ENCODE assay signal across 1 cellular context in the genomic region with DNA sequence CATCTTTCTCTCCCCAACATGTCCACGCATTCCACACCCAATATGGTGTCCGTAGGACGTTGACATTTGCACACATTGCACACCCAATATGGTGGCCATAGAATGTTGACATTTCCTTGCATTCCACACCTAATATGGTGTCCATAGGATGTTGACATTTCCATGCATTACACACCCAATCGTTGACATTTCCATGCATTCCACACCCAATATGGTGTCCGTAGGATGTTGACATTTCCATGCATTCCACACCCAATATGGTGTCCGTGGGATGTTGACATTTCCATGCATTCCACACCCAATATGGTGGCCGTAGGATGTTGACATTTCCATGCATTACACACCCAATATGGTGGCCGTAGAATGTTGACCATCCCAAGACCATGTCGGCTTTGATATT.
TF ChIP-seq lines count a peak whose summit lies in the region.

No MANE protein-coding gene starts in this region.

TF ChIP-seq in K562, 482 proteins besides CTCF, POLR2A, EP300 and RAD21 (continued from another document and continues in another):
- TF ChIP-seq, protein P1, sequence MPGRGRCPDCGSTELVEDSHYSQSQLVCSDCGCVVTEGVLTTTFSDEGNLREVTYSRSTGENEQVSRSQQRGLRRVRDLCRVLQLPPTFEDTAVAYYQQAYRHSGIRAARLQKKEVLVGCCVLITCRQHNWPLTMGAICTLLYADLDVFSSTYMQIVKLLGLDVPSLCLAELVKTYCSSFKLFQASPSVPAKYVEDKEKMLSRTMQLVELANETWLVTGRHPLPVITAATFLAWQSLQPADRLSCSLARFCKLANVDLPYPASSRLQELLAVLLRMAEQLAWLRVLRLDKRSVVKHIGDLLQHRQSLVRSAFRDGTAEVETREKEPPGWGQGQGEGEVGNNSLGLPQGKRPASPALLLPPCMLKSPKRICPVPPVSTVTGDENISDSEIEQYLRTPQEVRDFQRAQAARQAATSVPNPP (IDR thresholded peaks at IDR 0.05; ENCODE audit: borderline replicate concordance, insufficient read depth, insufficient read length) = no peak
- TF ChIP-seq ZNF232 (CRISPR knock-in tag; IDR thresholded peaks at IDR 0.05) (no peak), CREB1 (IDR thresholded peaks at IDR 0.05) (no peak), CREB1 (CRISPR knock-in tag; IDR thresholded peaks at IDR 0.05) (no peak), KAT7 (CRISPR knock-in tag; IDR thresholded peaks at IDR 0.05; ENCODE audit: borderline replicate concordance) (no peak), KLF13 (tag; IDR thresholded peaks at IDR 0.05; ENCODE audit: borderline replicate concordance, low read depth) (no peak), ZNF174 (CRISPR knock-in tag; IDR thresholded peaks at IDR 0.05) (no peak), RFX7 (CRISPR knock-in tag; IDR thresholded peaks at IDR 0.05) (no peak), RFX1 (IDR thresholded peaks at IDR 0.05) (no peak), ZNF165 (CRISPR knock-in tag; IDR thresholded peaks at IDR 0.05; ENCODE audit: borderline replicate concordance) (no peak), ZNF830 (CRISPR knock-in tag; IDR thresholded peaks at IDR 0.05) (no peak), CAMTA2 (CRISPR knock-in tag; conservative IDR thresholded peaks at IDR 0.05) (no peak), SRSF3 (IDR thresholded peaks at IDR 0.05; ENCODE audit: insufficient read depth, low read length) (no peak), CHCHD3 (CRISPR knock-in tag; IDR thresholded peaks at IDR 0.05) (no peak), MECOM (CRISPR knock-in tag; IDR thresholded peaks at IDR 0.05) (no peak), NCOA1 (IDR thresholded peaks at IDR 0.05; ENCODE audit: low read depth) (no peak), HDAC1 (IDR thresholded peaks at IDR 0.05) (no peak), SMARCA4 (IDR thresholded peaks at IDR 0.05) (no peak), GTF2A2 (tag; IDR thresholded peaks at IDR 0.05) (no peak), MXI1 (IDR thresholded peaks at IDR 0.05; ENCODE audit: low read depth, low read length) (no peak), MTA1 (IDR thresholded peaks at IDR 0.05; ENCODE audit: borderline replicate concordance) (no peak), ILF3 (IDR thresholded peaks at IDR 0.05; ENCODE audit: borderline replicate concordance) (no peak), CXXC5 (CRISPR knock-in tag; IDR thresholded peaks at IDR 0.05) (peak; percentile 50), GATAD2A (IDR thresholded peaks at IDR 0.05) (no peak), CBX5 (IDR thresholded peaks at IDR 0.05; ENCODE audit: borderline replicate concordance, low read depth) (no peak), TSC22D4 (tag; IDR thresholded peaks at IDR 0.05) (no peak), SP1 (CRISPR knock-in tag; IDR thresholded peaks at IDR 0.05) (no peak), ETS2 (tag; IDR thresholded peaks at IDR 0.05; ENCODE audit: borderline replicate concordance, poor library complexity, severe bottlenecking) (no peak), ZBTB7A (IDR thresholded peaks at IDR 0.05; ENCODE audit: borderline replicate concordance, control insufficient read depth, low read depth, low read length) (no peak), HNRNPUL1 (IDR thresholded peaks at IDR 0.05; ENCODE audit: low read length) (no peak), NR2C1 (IDR thresholded peaks at IDR 0.05) (peak; percentile 58; the same call in 1 of the 2 replicates), NR2C1 (tag; IDR thresholded peaks at IDR 0.05) (peak; percentile 88), POU5F1 (IDR thresholded peaks at IDR 0.05; ENCODE audit: borderline replicate concordance, low read depth, low read length, partially characterized antibody) (no peak), FOXA3 (CRISPR knock-in tag; conservative IDR thresholded peaks at IDR 0.05 in 1 of 2, IDR thresholded peaks at IDR 0.05 in 1 of 2) (peak; percentile 62 to 93; a peak in 3 of 4 replicates), ZBTB8A (IDR thresholded peaks at IDR 0.05; ENCODE audit: partially characterized antibody) (no peak), ZNF146 (CRISPR knock-in tag; IDR thresholded peaks at IDR 0.05; ENCODE audit: unreplicated experiment) (no peak), SMARCC2 (IDR thresholded peaks at IDR 0.05; ENCODE audit: low read depth) (no peak)
- TF ChIP-seq, protein P2, sequence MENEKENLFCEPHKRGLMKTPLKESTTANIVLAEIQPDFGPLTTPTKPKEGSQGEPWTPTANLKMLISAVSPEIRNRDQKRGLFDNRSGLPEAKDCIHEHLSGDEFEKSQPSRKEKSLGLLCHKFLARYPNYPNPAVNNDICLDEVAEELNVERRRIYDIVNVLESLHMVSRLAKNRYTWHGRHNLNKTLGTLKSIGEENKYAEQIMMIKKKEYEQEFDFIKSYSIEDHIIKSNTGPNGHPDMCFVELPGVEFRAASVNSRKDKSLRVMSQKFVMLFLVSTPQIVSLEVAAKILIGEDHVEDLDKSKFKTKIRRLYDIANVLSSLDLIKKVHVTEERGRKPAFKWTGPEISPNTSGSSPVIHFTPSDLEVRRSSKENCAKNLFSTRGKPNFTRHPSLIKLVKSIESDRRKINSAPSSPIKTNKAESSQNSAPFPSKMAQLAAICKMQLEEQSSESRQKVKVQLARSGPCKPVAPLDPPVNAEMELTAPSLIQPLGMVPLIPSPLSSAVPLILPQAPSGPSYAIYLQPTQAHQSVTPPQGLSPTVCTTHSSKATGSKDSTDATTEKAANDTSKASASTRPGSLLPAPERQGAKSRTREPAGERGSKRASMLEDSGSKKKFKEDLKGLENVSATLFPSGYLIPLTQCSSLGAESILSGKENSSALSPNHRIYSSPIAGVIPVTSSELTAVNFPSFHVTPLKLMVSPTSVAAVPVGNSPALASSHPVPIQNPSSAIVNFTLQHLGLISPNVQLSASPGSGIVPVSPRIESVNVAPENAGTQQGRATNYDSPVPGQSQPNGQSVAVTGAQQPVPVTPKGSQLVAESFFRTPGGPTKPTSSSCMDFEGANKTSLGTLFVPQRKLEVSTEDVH (IDR thresholded peaks at IDR 0.05; ENCODE audit: low read depth, partially characterized antibody) = no peak
- TF ChIP-seq, protein P3, sequence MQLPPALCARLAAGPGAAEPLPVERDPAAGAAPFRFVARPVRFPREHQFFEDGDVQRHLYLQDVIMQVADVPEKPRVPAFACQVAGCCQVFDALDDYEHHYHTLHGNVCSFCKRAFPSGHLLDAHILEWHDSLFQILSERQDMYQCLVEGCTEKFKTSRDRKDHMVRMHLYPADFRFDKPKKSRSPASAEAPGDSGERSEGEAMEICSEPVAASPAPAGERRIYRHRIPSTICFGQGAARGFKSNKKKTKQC (CRISPR knock-in tag; IDR thresholded peaks at IDR 0.05) = no peak
- TF ChIP-seq, protein P4, sequence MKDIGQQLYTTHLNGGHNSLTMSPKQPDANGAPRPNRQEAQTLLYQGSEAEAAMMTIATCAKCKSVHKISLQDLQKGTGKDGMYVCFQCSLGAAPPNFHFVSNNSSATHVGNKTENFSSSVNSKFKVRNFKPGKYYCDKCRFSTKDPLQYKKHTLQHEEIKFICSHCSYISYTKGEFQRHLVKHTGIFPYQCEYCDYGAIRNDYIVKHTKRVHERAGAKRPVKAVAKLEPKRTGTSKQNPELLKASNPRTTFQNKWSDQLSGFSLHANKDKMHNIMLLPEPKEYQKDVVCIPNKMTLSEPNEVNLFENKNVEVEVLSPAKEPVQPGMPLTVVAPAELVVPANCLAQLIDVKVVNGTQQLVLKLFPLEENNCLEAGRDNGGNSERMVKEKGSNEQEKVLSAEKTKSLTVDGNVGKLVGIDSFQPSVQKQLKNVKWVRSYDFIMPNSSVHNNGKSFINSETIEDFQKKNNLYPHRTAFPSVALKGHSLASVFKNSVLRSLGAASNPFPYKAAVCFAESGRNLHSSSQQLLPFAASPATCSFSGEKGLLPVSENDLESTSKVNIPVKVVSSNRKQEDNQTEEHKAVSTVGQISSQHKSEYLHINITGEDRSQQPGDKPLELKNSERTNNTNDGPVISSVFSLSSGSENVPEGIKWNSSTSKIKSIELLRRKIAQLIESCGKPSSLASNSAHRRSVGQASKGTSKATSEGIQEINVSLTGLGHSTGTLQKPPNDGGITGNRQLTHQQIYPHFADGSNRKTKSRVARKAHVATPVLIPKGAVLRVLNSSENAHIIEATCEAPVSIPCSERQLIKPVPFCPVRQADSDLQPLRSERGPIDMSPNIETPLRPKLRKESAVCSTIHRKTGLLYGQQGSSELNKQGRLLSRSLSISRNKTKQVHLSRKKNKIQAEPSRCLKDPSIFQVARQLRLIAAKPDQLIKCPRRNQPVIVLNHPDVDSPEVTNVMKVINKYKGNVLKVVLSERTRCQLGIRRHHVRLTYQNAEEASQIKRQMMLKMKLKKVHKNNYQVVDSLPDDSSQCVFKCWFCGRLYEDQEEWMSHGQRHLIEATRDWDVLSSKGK (CRISPR knock-in tag; IDR thresholded peaks at IDR 0.05) = no peak
- TF ChIP-seq, protein P5, sequence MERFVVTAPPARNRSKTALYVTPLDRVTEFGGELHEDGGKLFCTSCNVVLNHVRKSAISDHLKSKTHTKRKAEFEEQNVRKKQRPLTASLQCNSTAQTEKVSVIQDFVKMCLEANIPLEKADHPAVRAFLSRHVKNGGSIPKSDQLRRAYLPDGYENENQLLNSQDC (CRISPR knock-in tag; IDR thresholded peaks at IDR 0.05) = no peak
- TF ChIP-seq, protein P6, sequence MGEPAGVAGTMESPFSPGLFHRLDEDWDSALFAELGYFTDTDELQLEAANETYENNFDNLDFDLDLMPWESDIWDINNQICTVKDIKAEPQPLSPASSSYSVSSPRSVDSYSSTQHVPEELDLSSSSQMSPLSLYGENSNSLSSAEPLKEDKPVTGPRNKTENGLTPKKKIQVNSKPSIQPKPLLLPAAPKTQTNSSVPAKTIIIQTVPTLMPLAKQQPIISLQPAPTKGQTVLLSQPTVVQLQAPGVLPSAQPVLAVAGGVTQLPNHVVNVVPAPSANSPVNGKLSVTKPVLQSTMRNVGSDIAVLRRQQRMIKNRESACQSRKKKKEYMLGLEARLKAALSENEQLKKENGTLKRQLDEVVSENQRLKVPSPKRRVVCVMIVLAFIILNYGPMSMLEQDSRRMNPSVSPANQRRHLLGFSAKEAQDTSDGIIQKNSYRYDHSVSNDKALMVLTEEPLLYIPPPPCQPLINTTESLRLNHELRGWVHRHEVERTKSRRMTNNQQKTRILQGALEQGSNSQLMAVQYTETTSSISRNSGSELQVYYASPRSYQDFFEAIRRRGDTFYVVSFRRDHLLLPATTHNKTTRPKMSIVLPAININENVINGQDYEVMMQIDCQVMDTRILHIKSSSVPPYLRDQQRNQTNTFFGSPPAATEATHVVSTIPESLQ (CRISPR knock-in tag; IDR thresholded peaks at IDR 0.05) = no peak
- TF ChIP-seq, protein P7, sequence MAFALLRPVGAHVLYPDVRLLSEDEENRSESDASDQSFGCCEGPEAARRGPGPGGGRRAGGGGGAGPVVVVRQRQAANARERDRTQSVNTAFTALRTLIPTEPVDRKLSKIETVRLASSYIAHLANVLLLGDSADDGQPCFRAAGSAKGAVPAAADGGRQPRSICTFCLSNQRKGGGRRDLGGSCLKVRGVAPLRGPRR (CRISPR knock-in tag; IDR thresholded peaks at IDR 0.05) = no peak
- TF ChIP-seq, protein P8, sequence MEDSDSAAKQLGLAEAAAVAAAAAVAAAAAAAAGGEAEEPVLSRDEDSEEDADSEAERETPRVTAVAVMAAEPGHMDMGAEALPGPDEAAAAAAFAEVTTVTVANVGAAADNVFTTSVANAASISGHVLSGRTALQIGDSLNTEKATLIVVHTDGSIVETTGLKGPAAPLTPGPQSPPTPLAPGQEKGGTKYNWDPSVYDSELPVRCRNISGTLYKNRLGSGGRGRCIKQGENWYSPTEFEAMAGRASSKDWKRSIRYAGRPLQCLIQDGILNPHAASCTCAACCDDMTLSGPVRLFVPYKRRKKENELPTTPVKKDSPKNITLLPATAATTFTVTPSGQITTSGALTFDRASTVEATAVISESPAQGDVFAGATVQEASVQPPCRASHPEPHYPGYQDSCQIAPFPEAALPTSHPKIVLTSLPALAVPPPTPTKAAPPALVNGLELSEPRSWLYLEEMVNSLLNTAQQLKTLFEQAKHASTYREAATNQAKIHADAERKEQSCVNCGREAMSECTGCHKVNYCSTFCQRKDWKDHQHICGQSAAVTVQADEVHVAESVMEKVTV (CRISPR knock-in tag; IDR thresholded peaks at IDR 0.05) = no peak
- TF ChIP-seq, protein P9, sequence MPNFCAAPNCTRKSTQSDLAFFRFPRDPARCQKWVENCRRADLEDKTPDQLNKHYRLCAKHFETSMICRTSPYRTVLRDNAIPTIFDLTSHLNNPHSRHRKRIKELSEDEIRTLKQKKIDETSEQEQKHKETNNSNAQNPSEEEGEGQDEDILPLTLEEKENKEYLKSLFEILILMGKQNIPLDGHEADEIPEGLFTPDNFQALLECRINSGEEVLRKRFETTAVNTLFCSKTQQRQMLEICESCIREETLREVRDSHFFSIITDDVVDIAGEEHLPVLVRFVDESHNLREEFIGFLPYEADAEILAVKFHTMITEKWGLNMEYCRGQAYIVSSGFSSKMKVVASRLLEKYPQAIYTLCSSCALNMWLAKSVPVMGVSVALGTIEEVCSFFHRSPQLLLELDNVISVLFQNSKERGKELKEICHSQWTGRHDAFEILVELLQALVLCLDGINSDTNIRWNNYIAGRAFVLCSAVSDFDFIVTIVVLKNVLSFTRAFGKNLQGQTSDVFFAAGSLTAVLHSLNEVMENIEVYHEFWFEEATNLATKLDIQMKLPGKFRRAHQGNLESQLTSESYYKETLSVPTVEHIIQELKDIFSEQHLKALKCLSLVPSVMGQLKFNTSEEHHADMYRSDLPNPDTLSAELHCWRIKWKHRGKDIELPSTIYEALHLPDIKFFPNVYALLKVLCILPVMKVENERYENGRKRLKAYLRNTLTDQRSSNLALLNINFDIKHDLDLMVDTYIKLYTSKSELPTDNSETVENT (CRISPR knock-in tag; IDR thresholded peaks at IDR 0.05) = no peak
- TF ChIP-seq, protein P10, sequence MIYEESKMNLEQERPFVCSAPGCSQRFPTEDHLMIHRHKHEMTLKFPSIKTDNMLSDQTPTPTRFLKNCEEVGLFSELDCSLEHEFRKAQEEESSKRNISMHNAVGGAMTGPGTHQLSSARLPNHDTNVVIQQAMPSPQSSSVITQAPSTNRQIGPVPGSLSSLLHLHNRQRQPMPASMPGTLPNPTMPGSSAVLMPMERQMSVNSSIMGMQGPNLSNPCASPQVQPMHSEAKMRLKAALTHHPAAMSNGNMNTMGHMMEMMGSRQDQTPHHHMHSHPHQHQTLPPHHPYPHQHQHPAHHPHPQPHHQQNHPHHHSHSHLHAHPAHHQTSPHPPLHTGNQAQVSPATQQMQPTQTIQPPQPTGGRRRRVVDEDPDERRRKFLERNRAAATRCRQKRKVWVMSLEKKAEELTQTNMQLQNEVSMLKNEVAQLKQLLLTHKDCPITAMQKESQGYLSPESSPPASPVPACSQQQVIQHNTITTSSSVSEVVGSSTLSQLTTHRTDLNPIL (CRISPR knock-in tag; IDR thresholded peaks at IDR 0.05) = no peak
- TF ChIP-seq, protein P11, sequence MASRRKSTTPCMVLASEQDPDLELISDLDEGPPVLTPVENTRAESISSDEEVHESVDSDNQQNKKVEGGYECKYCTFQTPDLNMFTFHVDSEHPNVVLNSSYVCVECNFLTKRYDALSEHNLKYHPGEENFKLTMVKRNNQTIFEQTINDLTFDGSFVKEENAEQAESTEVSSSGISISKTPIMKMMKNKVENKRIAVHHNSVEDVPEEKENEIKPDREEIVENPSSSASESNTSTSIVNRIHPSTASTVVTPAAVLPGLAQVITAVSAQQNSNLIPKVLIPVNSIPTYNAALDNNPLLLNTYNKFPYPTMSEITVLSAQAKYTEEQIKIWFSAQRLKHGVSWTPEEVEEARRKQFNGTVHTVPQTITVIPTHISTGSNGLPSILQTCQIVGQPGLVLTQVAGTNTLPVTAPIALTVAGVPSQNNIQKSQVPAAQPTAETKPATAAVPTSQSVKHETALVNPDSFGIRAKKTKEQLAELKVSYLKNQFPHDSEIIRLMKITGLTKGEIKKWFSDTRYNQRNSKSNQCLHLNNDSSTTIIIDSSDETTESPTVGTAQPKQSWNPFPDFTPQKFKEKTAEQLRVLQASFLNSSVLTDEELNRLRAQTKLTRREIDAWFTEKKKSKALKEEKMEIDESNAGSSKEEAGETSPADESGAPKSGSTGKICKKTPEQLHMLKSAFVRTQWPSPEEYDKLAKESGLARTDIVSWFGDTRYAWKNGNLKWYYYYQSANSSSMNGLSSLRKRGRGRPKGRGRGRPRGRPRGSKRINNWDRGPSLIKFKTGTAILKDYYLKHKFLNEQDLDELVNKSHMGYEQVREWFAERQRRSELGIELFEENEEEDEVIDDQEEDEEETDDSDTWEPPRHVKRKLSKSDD (conservative IDR thresholded peaks at IDR 0.05; ENCODE audit: low read length) = peak; percentile 83
